Comparison of ENCODE assay signal across 8 cellular contexts in the genomic region with DNA sequence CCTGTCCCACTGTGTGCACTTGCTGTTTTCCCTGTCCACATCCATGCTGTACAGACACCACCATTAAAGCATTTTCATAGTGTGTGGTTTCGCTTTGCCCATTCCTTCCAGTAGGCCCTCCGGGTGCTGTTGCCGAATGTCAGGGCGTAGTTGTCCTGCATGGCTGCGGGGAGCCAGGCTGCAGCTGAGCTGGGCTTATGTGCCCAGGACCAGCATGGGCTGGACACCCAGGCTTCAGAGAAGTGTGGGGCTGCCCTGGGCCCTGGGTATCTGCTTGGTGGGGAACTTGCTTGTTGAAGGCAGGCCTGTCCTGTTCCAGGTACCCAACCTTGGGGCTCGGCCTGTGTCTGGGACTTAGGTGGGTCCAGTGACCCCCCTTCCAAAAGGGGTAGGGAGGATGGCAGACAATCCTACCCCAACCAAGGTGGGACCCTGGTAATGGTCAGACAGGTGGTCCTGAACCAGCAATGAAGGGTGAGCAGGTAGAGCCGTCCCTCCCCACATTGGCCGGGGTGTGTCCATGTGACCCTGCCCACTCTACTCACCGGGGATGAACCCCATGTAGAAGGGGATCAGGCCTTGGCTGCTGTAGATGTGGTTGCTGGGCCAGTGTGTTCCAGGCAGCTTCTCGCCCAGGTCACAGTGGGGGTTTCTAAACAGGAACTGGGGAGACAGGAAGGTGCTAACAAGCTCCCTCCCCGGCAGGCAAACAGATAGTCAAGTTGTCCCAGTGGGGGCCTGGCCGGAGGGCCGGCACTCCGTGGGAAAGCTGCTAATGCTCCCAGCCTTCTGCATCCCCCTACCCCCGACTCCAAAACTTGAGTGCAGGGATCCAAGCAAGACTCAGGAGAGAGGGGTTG. TPM values are rescaled to one million over a fixed set of nuclear protein-coding genes. Genes with fewer than 3 reads are reported as not detected.
A peak's percentile ranks its signal among the peaks of the same experiment; 100 is the strongest.
DNase-seq lines count a peak whose midpoint lies in the region; TF ChIP-seq lines count a peak whose summit lies in the region.
"Had no signal": no experiment of that assay in that cellular context is flagged by ENCODE, and none has a peak within 500 bp of the region (broad histone marks: within the 10 kb centered on the region; RNA-seq: fewer than 3 reads in every experiment).

No MANE protein-coding gene starts in this region.

- no peak overlapping the region for H3K4ac ChIP-seq in mesendoderm (ENCODE audit: low read depth, low read length)

- H3F3A ChIP-seq in DOHH2 (ENCODE audit: control insufficient read depth, insufficient read depth) = peaks cover 12% of the 10 kb centered on the region

- H4K8ac ChIP-seq in mesendoderm (ENCODE audit: low read depth, low read length) = no peak overlapping the region

- TF ChIP-seq CTCF in DOHH2 (IDR thresholded peaks at IDR 0.05; ENCODE audit: low read depth, low read length, poor library complexity, severe bottlenecking) = no peak
- TF ChIP-seq CTCF in HFFc6 (IDR thresholded peaks at IDR 0.05) = peak; percentile 49

- H3K4me3 ChIP-seq in DOHH2 (ENCODE audit: low read length) = peak overlapping the region; percentile 10; the same call in 1 of the 2 replicates
- no peak overlapping the region for H3K4me3 ChIP-seq in mesendoderm (ENCODE audit: low read length)

- H3K4me1 ChIP-seq in DOHH2 (ENCODE audit: control insufficient read depth, low read length) (peaks cover 40% of the 10 kb centered on the region), mesendoderm (ENCODE audit: control insufficient read depth, low read depth, low read length) (peaks cover 14% of the 10 kb centered on the region)

- H3K36me3 Mint-ChIP-seq in HFFc6 (ENCODE audit: low read depth) = peaks cover 21% of the 10 kb centered on the region
- H3K36me3 Mint-ChIP-seq in activated CD4-positive, alpha-beta memory T cell treated with anti-CD3 and anti-CD28 coated beads for 36 hours = peaks cover 26% of the 10 kb centered on the region

- no peak overlapping the region for H3K23ac ChIP-seq in mesendoderm (ENCODE audit: low read length)

- no peak overlapping the region for H2BK15ac ChIP-seq in mesendoderm (replicated peaks; ENCODE audit: low read depth)

- H3K9me3 ChIP-seq in DOHH2 (ENCODE audit: control insufficient read depth, insufficient read depth, low read length) = no peaks in the 10 kb centered on the region

- peaks cover 21% of the 10 kb centered on the region for H4K20me1 ChIP-seq in DOHH2 (ENCODE audit: control insufficient read depth, insufficient read depth, low read depth, low read length)

- H3K27me3 Mint-ChIP-seq in HFFc6 (ENCODE audit: insufficient read depth) = peaks cover 24% of the 10 kb centered on the region
- no peaks in the 10 kb centered on the region for H3K27me3 Mint-ChIP-seq in activated CD4-positive, alpha-beta memory T cell treated with anti-CD3 and anti-CD28 coated beads for 36 hours

- H3K27me3 ChIP-seq in DOHH2 (ENCODE audit: control insufficient read depth, low read length) (no peaks in the 10 kb centered on the region), mesendoderm (ENCODE audit: insufficient read depth, low read length, poor library complexity) (no peaks in the 10 kb centered on the region)

- intact Hi-C loops in activated CD4-positive, alpha-beta memory T cell treated with anti-CD3 and anti-CD28 coated beads for 36 hours (cut with micrococcal nuclease) = loop anchor here (5.0 kb wide), 2 partner anchors 117 to 452 kb away; partner anchors contain the start of gene TMEM141

- no peak overlapping the region for H3K27ac ChIP-seq in DOHH2 (ENCODE audit: low read depth, low read length)
- peak overlapping the region; percentile 2 for H3K27ac ChIP-seq in mesendoderm (ENCODE audit: low read depth, low read length)

- peaks cover 32% of the 10 kb centered on the region for H3K79me2 ChIP-seq in DOHH2 (ENCODE audit: control insufficient read depth, low read length)
- peaks cover 17% of the 10 kb centered on the region for H3K79me2 ChIP-seq in mesendoderm (ENCODE audit: control insufficient read depth, insufficient read depth, low read length)

- WGBS in mesendoderm (ENCODE audit: extremely low coverage, insufficient coverage, low lambda C conversion rate) = no CpG with 5 or more reads among the region's 15 CpGs

- H2AK5ac ChIP-seq in mesendoderm (ENCODE audit: low read length) = no peak overlapping the region

- H2BK5ac ChIP-seq in mesendoderm (ENCODE audit: low read length) = no peak overlapping the region

- DNase-seq in HFFc6 (peak; percentile 34), mesendoderm (peak; percentile 70), kidney glomerular epithelial cell (lab: John Stamatoyannopoulos, UW) (no peak), midbrain (lab: John Stamatoyannopoulos, UW) (no peak), SW480 (ENCODE audit: low spot score) (no peak)
- no peak for DNase-seq in activated CD4-positive, alpha-beta memory T cell treated with anti-CD3 and anti-CD28 coated beads for 36 hours
- DNase-seq: NCI-H510A had no signal

- peak overlapping the region; percentile 82 for H3K4me2 ChIP-seq in DOHH2 (ENCODE audit: low read length)
- peak overlapping the region; percentile 0 for H3K4me2 ChIP-seq in mesendoderm (ENCODE audit: low read length)

- peaks cover 11% of the 10 kb centered on the region for H3K9me3 Mint-ChIP-seq in HFFc6
- no peaks in the 10 kb centered on the region for H3K9me3 Mint-ChIP-seq in activated CD4-positive, alpha-beta memory T cell treated with anti-CD3 and anti-CD28 coated beads for 36 hours

- H3K9me2 ChIP-seq in DOHH2 (replicated peaks; ENCODE audit: control insufficient read depth, low read length) = no peaks in the 10 kb centered on the region

- H3K18ac ChIP-seq in mesendoderm (ENCODE audit: low read length) = no peak overlapping the region

- peak overlapping the region; percentile 90 for H3K56ac ChIP-seq in mesendoderm (ENCODE audit: low read length)

- H3K36me3 ChIP-seq in DOHH2 (ENCODE audit: control insufficient read depth, low read length) = peaks cover 28% of the 10 kb centered on the region
- peaks cover 6% of the 10 kb centered on the region for H3K36me3 ChIP-seq in mesendoderm (ENCODE audit: control insufficient read depth, insufficient read depth, low read length)

- H2BK120ac ChIP-seq in mesendoderm (ENCODE audit: low read depth, low read length) = no peak overlapping the region

- H3K4me1 Mint-ChIP-seq in HFFc6 (ENCODE audit: low read depth) = peaks cover 29% of the 10 kb centered on the region
- peaks cover 15% of the 10 kb centered on the region for H3K4me1 Mint-ChIP-seq in activated CD4-positive, alpha-beta memory T cell treated with anti-CD3 and anti-CD28 coated beads for 36 hours (ENCODE audit: low read depth)

- H3K9ac ChIP-seq in mesendoderm (ENCODE audit: low read length) = peak overlapping the region; percentile 28

- POLR2A ChIA-PET in activated CD4-positive, alpha-beta memory T cell treated with anti-CD3 and anti-CD28 coated beads for 36 hours (lab: Charles Lee) = interaction anchor here (1.7 to 4.5 kb wide), 3 partner anchors 10 to 129 kb away, joined by 5 to 65 read pairs (median 5); partner anchors contain the start of genes DPP7 and NELFB

- peak overlapping the region; percentile 94 for H3K4me3 Mint-ChIP-seq in HFFc6
- H3K4me3 Mint-ChIP-seq in activated CD4-positive, alpha-beta memory T cell treated with anti-CD3 and anti-CD28 coated beads for 36 hours = peak overlapping the region; percentile 83

- H3K79me1 ChIP-seq in mesendoderm (ENCODE audit: low read length) = peaks cover 4% of the 10 kb centered on the region

- peak overlapping the region; percentile 52 for H3K27ac Mint-ChIP-seq in HFFc6
- H3K27ac Mint-ChIP-seq in activated CD4-positive, alpha-beta memory T cell treated with anti-CD3 and anti-CD28 coated beads for 36 hours = no peak overlapping the region

- CTCF ChIA-PET in activated CD4-positive, alpha-beta memory T cell treated with anti-CD3 and anti-CD28 coated beads for 36 hours (lab: Charles Lee) = interaction anchor here (1.8 kb wide), 1 partner anchor 11 kb away, joined by 7 read pairs; the partner anchor contains the start of gene NELFB

- H4K5ac ChIP-seq in mesendoderm (ENCODE audit: low read length) = no peak overlapping the region

RNA-seq across cellular contexts. Expression of gene TUBB4B, which starts 2.8 kb away (rescaled TPM):
- total RNA-seq in HFFc6 (2021; fragmentation: NEBNext Ultra II Directional; extraction: Animal tissue kit (Norgen Biotek cat#: 25700)) = 100 to 1,000 TPM; 415 to 760 (median 681) TPM
- total RNA-seq in activated CD4-positive, alpha-beta memory T cell treated with anti-CD3 and anti-CD28 coated beads for 36 hours = 100 to 1,000 TPM; 320 to 325 TPM
- polyA plus RNA-seq in mesendoderm (2013, experiment 1 of 2) = 288 TPM
- 285 TPM for polyA plus RNA-seq in mesendoderm (2013, experiment 2 of 2)

RNA-seq across cellular contexts. Expression of gene STPG3, which starts 7.2 kb away (rescaled TPM):
- not detected for total RNA-seq in HFFc6 (2021; fragmentation: NEBNext Ultra II Directional; extraction: Animal tissue kit (Norgen Biotek cat#: 25700))
- total RNA-seq in activated CD4-positive, alpha-beta memory T cell treated with anti-CD3 and anti-CD28 coated beads for 36 hours = not detected
- polyA plus RNA-seq in mesendoderm (2013, experiment 1 of 2) = 0.14 TPM
- 0.15 TPM for polyA plus RNA-seq in mesendoderm (2013, experiment 2 of 2)

RNA-seq across cellular contexts. Expression of gene NELFB, which starts 11.3 kb away (rescaled TPM):
- 10 to 100 TPM; 48.5 to 59.9 (median 52.7) TPM for total RNA-seq in HFFc6 (2021; fragmentation: NEBNext Ultra II Directional; extraction: Animal tissue kit (Norgen Biotek cat#: 25700))
- 10 to 100 TPM; 57.2 to 57.9 TPM for total RNA-seq in activated CD4-positive, alpha-beta memory T cell treated with anti-CD3 and anti-CD28 coated beads for 36 hours
- 39.7 TPM for polyA plus RNA-seq in mesendoderm (2013, experiment 1 of 2)
- 39.7 TPM for polyA plus RNA-seq in mesendoderm (2013, experiment 2 of 2)

RNA-seq across cellular contexts. Expression of gene SLC34A3, which starts 13.2 kb away (rescaled TPM):
- not detected for total RNA-seq in HFFc6 (2021; fragmentation: NEBNext Ultra II Directional; extraction: Animal tissue kit (Norgen Biotek cat#: 25700))
- total RNA-seq in activated CD4-positive, alpha-beta memory T cell treated with anti-CD3 and anti-CD28 coated beads for 36 hours = not detected
- polyA plus RNA-seq in mesendoderm (2013, experiment 1 of 2) = 0.03 TPM
- polyA plus RNA-seq in mesendoderm (2013, experiment 2 of 2) = 0.01 TPM

RNA-seq across cellular contexts. Expression of gene RNF224, which starts 16.6 kb away (rescaled TPM):
- not detected for total RNA-seq in HFFc6 (2021; fragmentation: NEBNext Ultra II Directional; extraction: Animal tissue kit (Norgen Biotek cat#: 25700))
- not detected for total RNA-seq in activated CD4-positive, alpha-beta memory T cell treated with anti-CD3 and anti-CD28 coated beads for 36 hours
- polyA plus RNA-seq in mesendoderm (2013, experiment 1 of 2) = not detected
- not detected for polyA plus RNA-seq in mesendoderm (2013, experiment 2 of 2)

Comparison
In these comparisons a context has a peak if more than half of its experiments do, and no peak if none do; other contexts are left out.
1. DNase-seq: peak in HFFc6 (single experiment) and mesendoderm (single experiment); none in activated CD4-positive, alpha-beta memory T cell treated with anti-CD3 and anti-CD28 coated beads for 36 hours (single experiment), kidney glomerular epithelial cell (single experiment), midbrain (single experiment) and SW480 (single experiment).